8 cellular contexts compared by ENCODE assay signal in the genomic region with DNA sequence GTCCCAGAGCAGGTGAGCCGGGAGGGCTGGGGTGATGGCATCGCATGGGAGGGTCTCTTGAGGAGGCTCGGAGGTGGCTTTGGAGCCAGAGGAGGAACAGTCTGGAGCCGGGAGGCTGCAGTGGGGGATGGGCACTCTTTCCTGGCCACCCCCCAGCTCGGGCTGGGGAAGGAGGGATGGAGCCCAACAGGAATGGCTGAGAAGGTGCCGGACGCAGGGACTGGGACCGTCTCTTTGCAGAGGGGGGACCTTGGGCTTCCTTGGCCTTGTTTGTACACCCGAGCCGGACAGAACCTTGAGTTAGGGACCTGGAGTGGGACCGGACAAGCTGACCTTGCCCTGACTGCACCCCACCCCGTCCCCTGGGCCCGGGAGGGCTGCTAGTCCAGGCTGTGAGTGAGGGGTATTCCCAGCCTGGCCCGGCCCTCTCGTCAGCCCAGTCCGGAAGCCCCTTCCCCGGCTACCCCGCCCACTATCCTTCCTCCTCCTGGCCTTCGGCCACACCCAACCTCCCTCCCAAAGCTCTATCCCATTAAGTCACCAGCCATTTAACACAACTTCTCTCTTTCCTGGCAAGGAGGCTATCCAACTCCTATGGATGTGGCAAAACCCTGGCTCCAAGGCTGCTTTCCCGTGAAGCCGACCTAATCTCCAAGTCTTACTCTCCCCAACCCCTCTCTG. TPM values are rescaled to one million over a fixed set of nuclear protein-coding genes. Genes with fewer than 3 reads are reported as not detected.
DNase-seq lines count a peak whose midpoint lies in the region; ATAC-seq, FAIRE-seq and TF ChIP-seq lines count a peak whose summit lies in the region.

No MANE protein-coding gene starts in this region.

- H3K36me3 ChIP-seq in esophagus (ENCODE audit: control insufficient read depth in 2 of 2, insufficient read depth in 2 of 2, low read length in 1 of 2), result peaks cover 0 to 20% of the 10 kb centered on the region in 2 donors

- FAIRE-seq in D721Med (lab: Jason Lieb, UNC), result no peak

- DNase-seq in AG10803 (ENCODE audit: low read depth), result peak; percentile 25
- DNase-seq in natural killer cell, result no peak
- no peak for DNase-seq in D721Med (ENCODE audit: insufficient read length, low spot score)

- H3K27me3 Mint-ChIP-seq in IgD-negative memory B cell, result peaks cover 6% of the 10 kb centered on the region
- no peaks in the 10 kb centered on the region for H3K27me3 Mint-ChIP-seq in natural killer cell (ENCODE audit: low read depth in 2 of 2)

- peak overlapping the region in 3 of 4 donors; percentile 44 to 85 (median 58) for H3K4me3 Mint-ChIP-seq in IgD-negative memory B cell
- peak overlapping the region; percentile 71 for H3K4me3 Mint-ChIP-seq in natural killer cell

- TF ChIP-seq CTCF in AG10803 (conservative IDR thresholded peaks at IDR 0.05; ENCODE audit: low read length), result no peak
- TF ChIP-seq CTCF in natural killer cell (IDR thresholded peaks at IDR 0.05), result no peak
- no peak for TF ChIP-seq CTCF in D721Med (IDR thresholded peaks at IDR 0.05; ENCODE audit: insufficient read depth, missing control alignments)

- H3K4me3 ChIP-seq in AG10803 (ENCODE audit: low read length) (peak overlapping the region; percentile 66), esophagus (ENCODE audit: low read depth in 1 of 2, low read length in 2 of 2) (no peak overlapping the region)

- 25 to 34% methylated on average over 21 of the region's 21 CpGs for WGBS in esophagus, 2 donors

- H3K27me3 ChIP-seq in esophagus (ENCODE audit: control insufficient read depth in 1 of 2, insufficient read depth in 2 of 2, low read length in 2 of 2), result no peaks in the 10 kb centered on the region

- H3K9me3 Mint-ChIP-seq in IgD-negative memory B cell (no peaks in the 10 kb centered on the region), natural killer cell (no peaks in the 10 kb centered on the region)

- H3K27ac Mint-ChIP-seq in IgD-negative memory B cell, result no peak overlapping the region
- H3K27ac Mint-ChIP-seq in natural killer cell, result peak overlapping the region in 1 of 2 donors; percentile 42

- intact Hi-C loops in natural killer cell (cut with micrococcal nuclease), result no loop called here

- H3K4me1 Mint-ChIP-seq in IgD-negative memory B cell (peaks cover 0 to 7% (median 5%) of the 10 kb centered on the region in 3 donors), natural killer cell (peaks cover 7 to 21% of the 10 kb centered on the region in 2 donors)

- ATAC-seq in natural killer cell (no peak), GM21576 (IDR thresholded peaks at IDR 0.05; ENCODE audit: unreplicated experiment) (no peak), HG03432 (IDR thresholded peaks at IDR 0.05; ENCODE audit: unreplicated experiment) (no peak), HG02981 (IDR thresholded peaks at IDR 0.05; ENCODE audit: unreplicated experiment) (no peak)

- H3K27ac ChIP-seq in esophagus (ENCODE audit: low read depth in 2 of 2, low read length in 1 of 2), result peak overlapping the region; percentile 53 to 57

- peaks cover 8 to 10% of the 10 kb centered on the region in 2 donors for H3K4me1 ChIP-seq in esophagus (ENCODE audit: control insufficient read depth in 2 of 2, insufficient read depth in 2 of 2, low read length in 1 of 2)

- H3K36me3 Mint-ChIP-seq in IgD-negative memory B cell (peaks cover 8% of the 10 kb centered on the region), natural killer cell (no peaks in the 10 kb centered on the region)

- H3K9me3 ChIP-seq in esophagus (ENCODE audit: control insufficient read depth in 2 of 2, insufficient read depth in 1 of 2, low read depth in 1 of 2, low read length in 1 of 2), result no peaks in the 10 kb centered on the region

RNA-seq across cellular contexts. Expression of gene TBXA2R, which starts 0.9 kb away (rescaled TPM):
- polyA plus RNA-seq in IgD-negative memory B cell (3.3 TPM), esophagus (under 1 TPM; 0.59 to 0.64 TPM)
- 1 to 10 TPM; 1.4 to 2.1 (median 2.1) TPM for total RNA-seq in natural killer cell

RNA-seq across cellular contexts. Expression of gene CACTIN, which starts 19.1 kb away (rescaled TPM):
- 20.6 TPM for polyA plus RNA-seq in IgD-negative memory B cell
- polyA plus RNA-seq in esophagus, result 10 to 100 TPM; 12.4 to 19.3 TPM
- total RNA-seq in natural killer cell, result 10 to 100 TPM; 33.6 to 42.2 (median 40.8) TPM

RNA-seq across cellular contexts. Expression of gene GIPC3, which starts 22.3 kb away (rescaled TPM):
- polyA plus RNA-seq in IgD-negative memory B cell, result not detected
- under 1 TPM; 0.53 to 0.57 TPM for polyA plus RNA-seq in esophagus
- total RNA-seq in natural killer cell, result under 1 TPM; 0.28 to 0.66 (median 0.56) TPM

RNA-seq across cellular contexts. Expression of gene HMG20B, which starts 34.8 kb away (rescaled TPM):
- polyA plus RNA-seq in IgD-negative memory B cell, result 49.3 TPM
- polyA plus RNA-seq in esophagus, result 10 to 100 TPM; 62.1 to 68.4 TPM
- total RNA-seq in natural killer cell, result 10 to 100 TPM; 45.8 to 57.5 (median 52.1) TPM

RNA-seq across cellular contexts. Expression of gene MFSD12, which starts 50.2 kb away (rescaled TPM):
- 51.9 TPM for polyA plus RNA-seq in IgD-negative memory B cell
- polyA plus RNA-seq in esophagus, result 10 to 100 TPM; 26.8 to 27.5 TPM
- total RNA-seq in natural killer cell, result 10 to 100 TPM; 29.8 to 34.5 (median 33.6) TPM
